Comparison of ENCODE assay signal across 17 cellular contexts in genomic region chr20:19713851-19714716, GRCh38. TPM values are rescaled to one million over a fixed set of nuclear protein-coding genes. Genes with fewer than 3 reads are reported as not detected.
"Had no signal": no experiment of that assay in that cellular context is flagged by ENCODE, and none has a peak within 500 bp of the region (broad histone marks: within the 10 kb centered on the region; RNA-seq: fewer than 3 reads in every experiment).

No MANE protein-coding gene starts in this region.

- H3K4me1 ChIP-seq: gastrocnemius medialis had no signal

- ATAC-seq: activated CD4-positive, CD25-positive, alpha-beta regulatory T cell treated with anti-CD3 and anti-CD28 coated beads, Interleukin-2, amount 50 U/mL, for 24 hours; gastrocnemius medialis; heart left ventricle; natural killer cell treated with Interleukin-12 subunit alpha and Interleukin-12 subunit beta and Interleukin-15 and Interleukin-18, amount 100 ng/mL, for 72 hours had no signal

- H3K27me3 Mint-ChIP-seq: activated naive CD8-positive, alpha-beta T cell treated with anti-CD3 and anti-CD28 coated beads, Interleukin-2, amount 10 ng/mL, durations not matched to agents 7 days and 5 days; brain had no signal

- H3K4me1 Mint-ChIP-seq: activated naive CD8-positive, alpha-beta T cell treated with anti-CD3 and anti-CD28 coated beads, Interleukin-2, amount 10 ng/mL, durations not matched to agents 7 days and 5 days had no signal

- H3K27ac ChIP-seq: epithelial cell of prostate, gastrocnemius medialis, heart left ventricle had no signal

- H3K36me3 Mint-ChIP-seq: activated naive CD8-positive, alpha-beta T cell treated with anti-CD3 and anti-CD28 coated beads, Interleukin-2, amount 10 ng/mL, durations not matched to agents 7 days and 5 days; natural killer cell treated with Interleukin-12 subunit alpha and Interleukin-12 subunit beta and Interleukin-15 and Interleukin-18, amount 100 ng/mL, for 72 hours had no signal

- H3K27ac Mint-ChIP-seq: activated naive CD8-positive, alpha-beta T cell treated with anti-CD3 and anti-CD28 coated beads, Interleukin-2, amount 10 ng/mL, durations not matched to agents 7 days and 5 days; natural killer cell treated with Interleukin-12 subunit alpha and Interleukin-12 subunit beta and Interleukin-15 and Interleukin-18, amount 100 ng/mL, for 72 hours; T-helper 2 cell treated with Interferon-gamma antibody and Interleukin-4, amounts not matched to agents 5 μg/mL and 100 μg/mL, for 36 hours had no signal

- H3K4me3 Mint-ChIP-seq: activated naive CD8-positive, alpha-beta T cell treated with anti-CD3 and anti-CD28 coated beads, Interleukin-2, amount 10 ng/mL, durations not matched to agents 7 days and 5 days; brain; natural killer cell treated with Interleukin-12 subunit alpha and Interleukin-12 subunit beta and Interleukin-15 and Interleukin-18, amount 100 ng/mL, for 72 hours; T-helper 2 cell treated with Interferon-gamma antibody and Interleukin-4, amounts not matched to agents 5 μg/mL and 100 μg/mL, for 36 hours had no signal

- DNase-seq: activated naive CD4-positive, alpha-beta T cell; activated naive CD8-positive, alpha-beta T cell treated with anti-CD3 and anti-CD28 coated beads, Interleukin-2, amount 10 ng/mL, durations not matched to agents 7 days and 5 days; cerebellar nuclear complex; dermis blood vessel endothelial cell; gastrocnemius medialis; heart left ventricle; sigmoid colon; stimulated activated CD4-positive, alpha-beta T cell treated with anti-CD3 and anti-CD28 coated beads, Interleukin-12 subunit alpha, Interleukin-12 subunit beta, amount 100 ng/mL, for 4 hours; stimulated activated CD4-positive, alpha-beta T cell treated with anti-CD3 and anti-CD28 coated beads, Interleukin-2, amount 100 ng/mL, for 24 hours; uterus had no signal

- H3K27me3 ChIP-seq: gastrocnemius medialis, heart left ventricle, sigmoid colon, uterus had no signal

- H3K9me3 ChIP-seq: gastrocnemius medialis, sigmoid colon, uterus had no signal

- H3K36me3 ChIP-seq: gastrocnemius medialis, heart left ventricle, sigmoid colon, uterus had no signal

- H3K4me3 ChIP-seq: gastrocnemius medialis, heart left ventricle, lung, sigmoid colon, uterus had no signal

RNA-seq across cellular contexts. Expression of gene RIN2, which starts 44.0 kb away (rescaled TPM):
- total RNA-seq: activated CD8-positive, alpha-beta memory T cell treated with anti-CD3 and anti-CD28 coated beads for 36 hours; natural killer cell treated with Interleukin-12 subunit alpha and Interleukin-12 subunit beta and Interleukin-15 and Interleukin-18, amount 100 ng/mL, for 72 hours had no signal
